3 cellular contexts compared by ENCODE assay signal in the genomic region with DNA sequence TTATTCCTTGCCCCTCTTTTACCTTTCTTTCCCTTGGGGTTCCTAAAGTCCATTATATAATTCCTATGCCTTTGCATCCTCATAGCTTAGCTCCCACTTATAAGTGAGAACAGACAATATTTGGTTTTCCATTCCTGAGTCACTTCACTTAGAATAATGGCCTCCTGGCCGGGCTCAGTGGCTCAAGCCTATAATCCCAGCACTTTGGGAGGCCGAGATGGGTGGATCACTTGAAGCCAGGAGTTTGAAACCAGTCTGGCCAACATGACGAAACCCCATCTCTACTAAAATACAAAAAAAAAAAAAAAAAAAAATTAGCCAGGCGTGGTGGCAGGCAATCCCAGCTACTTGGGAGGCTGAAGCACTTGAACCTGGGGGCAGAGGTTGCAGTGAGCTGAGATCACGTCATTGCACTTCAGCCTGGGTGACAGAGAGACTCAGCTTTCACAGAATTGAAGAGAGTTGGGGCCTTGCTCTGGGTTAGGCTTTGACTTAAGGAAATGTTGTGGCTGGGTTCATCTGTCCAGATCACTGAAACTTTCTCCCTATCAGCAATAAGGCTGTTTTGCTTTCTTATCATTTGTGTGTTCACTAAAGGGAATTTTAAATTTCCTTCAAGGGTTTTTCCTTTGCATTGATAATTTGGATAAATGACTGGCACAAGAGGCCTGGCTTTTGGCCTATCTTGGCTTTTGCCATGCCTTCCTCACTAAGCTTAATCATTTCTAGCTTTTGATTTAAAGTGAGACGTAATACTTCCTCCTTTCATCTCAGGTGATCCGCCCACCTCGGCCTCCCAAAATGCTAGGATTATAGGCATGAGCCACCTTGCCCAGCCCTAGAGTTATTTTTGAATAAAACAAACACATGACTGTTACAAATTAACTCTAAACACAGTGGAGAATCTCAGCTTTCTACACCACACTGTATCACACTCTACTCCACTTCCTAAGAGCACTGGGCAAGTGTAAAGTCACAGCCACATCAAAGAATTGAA.
TF ChIP-seq lines count a peak whose summit lies in the region.
"Not testable (repeated sequence)": the region's sequence is repeated elsewhere in the genome, so short reads cannot be mapped to it uniquely, and the experiment has no call there.

No MANE protein-coding gene starts in this region.

TF ChIP-seq in GM12891, 5 proteins besides CTCF, POLR2A, EP300 and RAD21:
- TF ChIP-seq SPI1 (IDR thresholded peaks at IDR 0.05; ENCODE audit: low read depth, low read length) = peak; percentile 1; the same call in 1 of the 2 replicates

TF ChIP-seq in GM12878, 131 proteins besides CTCF, POLR2A, EP300 and RAD21 (continues in another document):
- peak; percentile 24; the same call in 1 of the 2 replicates for TF ChIP-seq RUNX3 (IDR thresholded peaks at IDR 0.05; ENCODE audit: low read length)
- TF ChIP-seq JUNB (IDR thresholded peaks at IDR 0.05) = peak; percentile 52
- TF ChIP-seq, protein P1, sequence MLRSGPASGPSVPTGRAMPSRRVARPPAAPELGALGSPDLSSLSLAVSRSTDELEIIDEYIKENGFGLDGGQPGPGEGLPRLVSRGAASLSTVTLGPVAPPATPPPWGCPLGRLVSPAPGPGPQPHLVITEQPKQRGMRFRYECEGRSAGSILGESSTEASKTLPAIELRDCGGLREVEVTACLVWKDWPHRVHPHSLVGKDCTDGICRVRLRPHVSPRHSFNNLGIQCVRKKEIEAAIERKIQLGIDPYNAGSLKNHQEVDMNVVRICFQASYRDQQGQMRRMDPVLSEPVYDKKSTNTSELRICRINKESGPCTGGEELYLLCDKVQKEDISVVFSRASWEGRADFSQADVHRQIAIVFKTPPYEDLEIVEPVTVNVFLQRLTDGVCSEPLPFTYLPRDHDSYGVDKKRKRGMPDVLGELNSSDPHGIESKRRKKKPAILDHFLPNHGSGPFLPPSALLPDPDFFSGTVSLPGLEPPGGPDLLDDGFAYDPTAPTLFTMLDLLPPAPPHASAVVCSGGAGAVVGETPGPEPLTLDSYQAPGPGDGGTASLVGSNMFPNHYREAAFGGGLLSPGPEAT (IDR thresholded peaks at IDR 0.05; ENCODE audit: low read depth) = peak; percentile 69; the same call in 1 of the 2 replicates
- peak in 1 of 2 experiments; percentile 76; a peak in 2 of 4 replicates for TF ChIP-seq ETV6 (conservative IDR thresholded peaks at IDR 0.05 in 1 of 2, IDR thresholded peaks at IDR 0.05 in 1 of 2; ENCODE audit: borderline replicate concordance in 1 of 2, low read depth in 1 of 2)
- peak; percentile 49; the same call in 1 of the 2 replicates for TF ChIP-seq RAD51 (IDR thresholded peaks at IDR 0.05)
- TF ChIP-seq, protein P2, sequence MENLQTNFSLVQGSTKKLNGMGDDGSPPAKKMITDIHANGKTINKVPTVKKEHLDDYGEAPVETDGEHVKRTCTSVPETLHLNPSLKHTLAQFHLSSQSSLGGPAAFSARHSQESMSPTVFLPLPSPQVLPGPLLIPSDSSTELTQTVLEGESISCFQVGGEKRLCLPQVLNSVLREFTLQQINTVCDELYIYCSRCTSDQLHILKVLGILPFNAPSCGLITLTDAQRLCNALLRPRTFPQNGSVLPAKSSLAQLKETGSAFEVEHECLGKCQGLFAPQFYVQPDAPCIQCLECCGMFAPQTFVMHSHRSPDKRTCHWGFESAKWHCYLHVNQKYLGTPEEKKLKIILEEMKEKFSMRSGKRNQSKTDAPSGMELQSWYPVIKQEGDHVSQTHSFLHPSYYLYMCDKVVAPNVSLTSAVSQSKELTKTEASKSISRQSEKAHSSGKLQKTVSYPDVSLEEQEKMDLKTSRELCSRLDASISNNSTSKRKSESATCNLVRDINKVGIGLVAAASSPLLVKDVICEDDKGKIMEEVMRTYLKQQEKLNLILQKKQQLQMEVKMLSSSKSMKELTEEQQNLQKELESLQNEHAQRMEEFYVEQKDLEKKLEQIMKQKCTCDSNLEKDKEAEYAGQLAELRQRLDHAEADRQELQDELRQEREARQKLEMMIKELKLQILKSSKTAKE (IDR thresholded peaks at IDR 0.05; ENCODE audit: low read depth, poor library complexity, severe bottlenecking) = peak; percentile 32
- TF ChIP-seq IKZF1 (conservative IDR thresholded peaks at IDR 0.05) = peak; percentile 77
- 0 out of 2 replicates have a peak, but pooled peaks have one; percentile 43 for TF ChIP-seq MEF2A (IDR thresholded peaks at IDR 0.05; ENCODE audit: insufficient read depth, low read depth, low read length)
- TF ChIP-seq, protein P3, sequence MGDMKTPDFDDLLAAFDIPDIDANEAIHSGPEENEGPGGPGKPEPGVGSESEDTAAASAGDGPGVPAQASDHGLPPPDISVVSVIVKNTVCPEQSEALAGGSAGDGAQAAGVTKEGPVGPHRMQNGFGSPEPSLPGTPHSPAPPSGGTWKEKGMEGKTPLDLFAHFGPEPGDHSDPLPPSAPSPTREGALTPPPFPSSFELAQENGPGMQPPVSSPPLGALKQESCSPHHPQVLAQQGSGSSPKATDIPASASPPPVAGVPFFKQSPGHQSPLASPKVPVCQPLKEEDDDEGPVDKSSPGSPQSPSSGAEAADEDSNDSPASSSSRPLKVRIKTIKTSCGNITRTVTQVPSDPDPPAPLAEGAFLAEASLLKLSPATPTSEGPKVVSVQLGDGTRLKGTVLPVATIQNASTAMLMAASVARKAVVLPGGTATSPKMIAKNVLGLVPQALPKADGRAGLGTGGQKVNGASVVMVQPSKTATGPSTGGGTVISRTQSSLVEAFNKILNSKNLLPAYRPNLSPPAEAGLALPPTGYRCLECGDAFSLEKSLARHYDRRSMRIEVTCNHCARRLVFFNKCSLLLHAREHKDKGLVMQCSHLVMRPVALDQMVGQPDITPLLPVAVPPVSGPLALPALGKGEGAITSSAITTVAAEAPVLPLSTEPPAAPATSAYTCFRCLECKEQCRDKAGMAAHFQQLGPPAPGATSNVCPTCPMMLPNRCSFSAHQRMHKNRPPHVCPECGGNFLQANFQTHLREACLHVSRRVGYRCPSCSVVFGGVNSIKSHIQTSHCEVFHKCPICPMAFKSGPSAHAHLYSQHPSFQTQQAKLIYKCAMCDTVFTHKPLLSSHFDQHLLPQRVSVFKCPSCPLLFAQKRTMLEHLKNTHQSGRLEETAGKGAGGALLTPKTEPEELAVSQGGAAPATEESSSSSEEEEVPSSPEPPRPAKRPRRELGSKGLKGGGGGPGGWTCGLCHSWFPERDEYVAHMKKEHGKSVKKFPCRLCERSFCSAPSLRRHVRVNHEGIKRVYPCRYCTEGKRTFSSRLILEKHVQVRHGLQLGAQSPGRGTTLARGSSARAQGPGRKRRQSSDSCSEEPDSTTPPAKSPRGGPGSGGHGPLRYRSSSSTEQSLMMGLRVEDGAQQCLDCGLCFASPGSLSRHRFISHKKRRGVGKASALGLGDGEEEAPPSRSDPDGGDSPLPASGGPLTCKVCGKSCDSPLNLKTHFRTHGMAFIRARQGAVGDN (IDR thresholded peaks at IDR 0.05) = peak; percentile 50; the same call in 1 of the 2 replicates
- peak; percentile 74 for TF ChIP-seq ATF7 (IDR thresholded peaks at IDR 0.05; ENCODE audit: low read depth)
- peak in 1 of 2 experiments; percentile 44; a peak in 1 of 3 replicates for TF ChIP-seq EGR1 (IDR thresholded peaks at IDR 0.05; ENCODE audit: borderline replicate concordance in 1 of 2, low read depth in 2 of 2, low read length in 2 of 2)
- peak; percentile 69 for TF ChIP-seq DPF2 (IDR thresholded peaks at IDR 0.05)
- TF ChIP-seq NR2F1 (conservative IDR thresholded peaks at IDR 0.05) = 0 out of 2 replicates have a peak, but pooled peaks have one; percentile 24
- TF ChIP-seq, protein P4, sequence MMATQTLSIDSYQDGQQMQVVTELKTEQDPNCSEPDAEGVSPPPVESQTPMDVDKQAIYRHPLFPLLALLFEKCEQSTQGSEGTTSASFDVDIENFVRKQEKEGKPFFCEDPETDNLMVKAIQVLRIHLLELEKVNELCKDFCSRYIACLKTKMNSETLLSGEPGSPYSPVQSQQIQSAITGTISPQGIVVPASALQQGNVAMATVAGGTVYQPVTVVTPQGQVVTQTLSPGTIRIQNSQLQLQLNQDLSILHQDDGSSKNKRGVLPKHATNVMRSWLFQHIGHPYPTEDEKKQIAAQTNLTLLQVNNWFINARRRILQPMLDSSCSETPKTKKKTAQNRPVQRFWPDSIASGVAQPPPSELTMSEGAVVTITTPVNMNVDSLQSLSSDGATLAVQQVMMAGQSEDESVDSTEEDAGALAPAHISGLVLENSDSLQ (IDR thresholded peaks at IDR 0.05) = peak; percentile 47; the same call in 1 of the 2 replicates
- peak; percentile 74; the same call in 1 of the 2 replicates for TF ChIP-seq MTA2 (IDR thresholded peaks at IDR 0.05; ENCODE audit: low read depth)
- 0 out of 2 replicates have a peak, but pooled peaks have one; percentile 16 for TF ChIP-seq NBN (IDR thresholded peaks at IDR 0.05)

TF ChIP-seq in HepG2, 621 proteins besides CTCF, POLR2A, EP300 and RAD21:
- TF ChIP-seq ZFY (CRISPR knock-in tag; IDR thresholded peaks at IDR 0.05) = peak; percentile 33
- TF ChIP-seq, protein P5, sequence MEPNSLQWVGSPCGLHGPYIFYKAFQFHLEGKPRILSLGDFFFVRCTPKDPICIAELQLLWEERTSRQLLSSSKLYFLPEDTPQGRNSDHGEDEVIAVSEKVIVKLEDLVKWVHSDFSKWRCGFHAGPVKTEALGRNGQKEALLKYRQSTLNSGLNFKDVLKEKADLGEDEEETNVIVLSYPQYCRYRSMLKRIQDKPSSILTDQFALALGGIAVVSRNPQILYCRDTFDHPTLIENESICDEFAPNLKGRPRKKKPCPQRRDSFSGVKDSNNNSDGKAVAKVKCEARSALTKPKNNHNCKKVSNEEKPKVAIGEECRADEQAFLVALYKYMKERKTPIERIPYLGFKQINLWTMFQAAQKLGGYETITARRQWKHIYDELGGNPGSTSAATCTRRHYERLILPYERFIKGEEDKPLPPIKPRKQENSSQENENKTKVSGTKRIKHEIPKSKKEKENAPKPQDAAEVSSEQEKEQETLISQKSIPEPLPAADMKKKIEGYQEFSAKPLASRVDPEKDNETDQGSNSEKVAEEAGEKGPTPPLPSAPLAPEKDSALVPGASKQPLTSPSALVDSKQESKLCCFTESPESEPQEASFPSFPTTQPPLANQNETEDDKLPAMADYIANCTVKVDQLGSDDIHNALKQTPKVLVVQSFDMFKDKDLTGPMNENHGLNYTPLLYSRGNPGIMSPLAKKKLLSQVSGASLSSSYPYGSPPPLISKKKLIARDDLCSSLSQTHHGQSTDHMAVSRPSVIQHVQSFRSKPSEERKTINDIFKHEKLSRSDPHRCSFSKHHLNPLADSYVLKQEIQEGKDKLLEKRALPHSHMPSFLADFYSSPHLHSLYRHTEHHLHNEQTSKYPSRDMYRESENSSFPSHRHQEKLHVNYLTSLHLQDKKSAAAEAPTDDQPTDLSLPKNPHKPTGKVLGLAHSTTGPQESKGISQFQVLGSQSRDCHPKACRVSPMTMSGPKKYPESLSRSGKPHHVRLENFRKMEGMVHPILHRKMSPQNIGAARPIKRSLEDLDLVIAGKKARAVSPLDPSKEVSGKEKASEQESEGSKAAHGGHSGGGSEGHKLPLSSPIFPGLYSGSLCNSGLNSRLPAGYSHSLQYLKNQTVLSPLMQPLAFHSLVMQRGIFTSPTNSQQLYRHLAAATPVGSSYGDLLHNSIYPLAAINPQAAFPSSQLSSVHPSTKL (CRISPR knock-in tag; IDR thresholded peaks at IDR 0.05) = peak; percentile 7; the same call in 1 of the 2 replicates
- peak; percentile 17; the same call in 1 of the 2 replicates for TF ChIP-seq TCF7 (IDR thresholded peaks at IDR 0.05; ENCODE audit: low read depth)
- TF ChIP-seq HNF4G (IDR thresholded peaks at IDR 0.05; ENCODE audit: borderline replicate concordance, low read depth, low read length) = peak; percentile 28; the same call in 1 of the 2 replicates
- not testable (repeated sequence) for TF ChIP-seq HNF4G (CRISPR knock-in tag; IDR thresholded peaks at IDR 0.05; ENCODE audit: borderline replicate concordance, low read depth); CREB1 (CRISPR knock-in tag; IDR thresholded peaks at IDR 0.05); ATF7 (CRISPR knock-in tag; IDR thresholded peaks at IDR 0.05)
- peak; percentile 26; the same call in 1 of the 2 replicates for TF ChIP-seq CREB1 (IDR thresholded peaks at IDR 0.05)
- peak; percentile 27; the same call in 1 of the 2 replicates for TF ChIP-seq TBX2 (CRISPR knock-in tag; IDR thresholded peaks at IDR 0.05; ENCODE audit: borderline replicate concordance)
- TF ChIP-seq, protein P6, sequence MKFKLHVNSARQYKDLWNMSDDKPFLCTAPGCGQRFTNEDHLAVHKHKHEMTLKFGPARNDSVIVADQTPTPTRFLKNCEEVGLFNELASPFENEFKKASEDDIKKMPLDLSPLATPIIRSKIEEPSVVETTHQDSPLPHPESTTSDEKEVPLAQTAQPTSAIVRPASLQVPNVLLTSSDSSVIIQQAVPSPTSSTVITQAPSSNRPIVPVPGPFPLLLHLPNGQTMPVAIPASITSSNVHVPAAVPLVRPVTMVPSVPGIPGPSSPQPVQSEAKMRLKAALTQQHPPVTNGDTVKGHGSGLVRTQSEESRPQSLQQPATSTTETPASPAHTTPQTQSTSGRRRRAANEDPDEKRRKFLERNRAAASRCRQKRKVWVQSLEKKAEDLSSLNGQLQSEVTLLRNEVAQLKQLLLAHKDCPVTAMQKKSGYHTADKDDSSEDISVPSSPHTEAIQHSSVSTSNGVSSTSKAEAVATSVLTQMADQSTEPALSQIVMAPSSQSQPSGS (CRISPR knock-in tag; IDR thresholded peaks at IDR 0.05) = peak; percentile 29; the same call in 1 of the 2 replicates
- 0 out of 2 replicates have a peak, but pooled peaks have one; percentile 27 for TF ChIP-seq ZBTB21 (CRISPR knock-in tag; IDR thresholded peaks at IDR 0.05)
- peak; percentile 39; the same call in 1 of the 2 replicates for TF ChIP-seq HNF4A (CRISPR knock-in tag; IDR thresholded peaks at IDR 0.05)
- 0 out of 2 replicates have a peak, but pooled peaks have one; percentile 11 for TF ChIP-seq ATF7 (IDR thresholded peaks at IDR 0.05)
